25 cellular contexts compared by ENCODE assay signal in the genomic region with DNA sequence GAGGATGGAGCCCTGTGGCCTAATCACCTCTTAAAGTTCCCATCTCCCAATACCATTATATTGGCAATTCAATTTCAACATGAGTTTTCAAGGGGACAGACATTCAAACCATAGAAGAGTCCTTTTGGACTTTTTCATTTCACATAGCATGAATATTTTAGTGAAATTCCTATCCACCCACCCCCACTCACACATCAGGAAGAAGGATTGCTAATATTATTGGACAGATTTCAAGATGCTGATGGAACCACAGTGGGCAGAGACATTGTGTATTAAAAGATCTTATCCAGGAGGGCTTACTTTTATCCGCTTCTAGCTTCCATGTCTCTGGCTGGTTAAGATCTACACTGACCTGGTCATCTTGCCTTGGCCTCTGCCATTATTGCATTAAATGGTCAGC.
"Had no signal": no experiment of that assay in that cellular context is flagged by ENCODE, and none has a peak within 500 bp of the region (broad histone marks: within the 10 kb centered on the region; RNA-seq: fewer than 3 reads in every experiment).

No MANE protein-coding gene starts in this region.

- DNase-seq: activated CD4-positive, alpha-beta T cell treated with anti-CD3 and anti-CD28 coated beads for 4 hours; activated CD8-positive, alpha-beta memory T cell treated with anti-CD3 and anti-CD28 coated beads, Interleukin-2, amount 50 U/mL, for 4 hours; activated CD8-positive, alpha-beta T cell treated with anti-CD3 and anti-CD28 coated beads for 36 hours; activated naive CD4-positive, alpha-beta T cell treated with anti-CD3 and anti-CD28 coated beads, Interleukin-2, amount 50 U/mL, for 16 hours; activated naive CD8-positive, alpha-beta T cell treated with anti-CD3 and anti-CD28 coated beads, Interleukin-2, amount 10 ng/mL, durations not matched to agents 7 days and 5 days; adrenal gland; aorta; Karpas-422; MM.1S; NCI-H1105; NCI-H1436; NCI-H187; NCI-H2081; NCI-H446; NCI-H524; PC-3; SHP77; SW 1271 had no signal

- H3K27me3 Mint-ChIP-seq: activated CD8-positive, alpha-beta T cell treated with anti-CD3 and anti-CD28 coated beads for 36 hours; activated naive CD8-positive, alpha-beta T cell treated with anti-CD3 and anti-CD28 coated beads, Interleukin-2, amount 10 ng/mL, durations not matched to agents 7 days and 5 days; brain; central memory CD8-positive, alpha-beta T cell had no signal

- H3K4me1 ChIP-seq: adrenal gland, SJSA1 had no signal

- H3K9me3 Mint-ChIP-seq: activated CD8-positive, alpha-beta T cell treated with anti-CD3 and anti-CD28 coated beads for 36 hours; central memory CD8-positive, alpha-beta T cell had no signal

- H3K36me3 Mint-ChIP-seq: brain had no signal

- H3K4me3 Mint-ChIP-seq: activated CD8-positive, alpha-beta T cell treated with anti-CD3 and anti-CD28 coated beads for 36 hours; activated naive CD8-positive, alpha-beta T cell treated with anti-CD3 and anti-CD28 coated beads, Interleukin-2, amount 10 ng/mL, durations not matched to agents 7 days and 5 days; brain; central memory CD8-positive, alpha-beta T cell; T-helper 1 cell treated with Interleukin-12 subunit alpha and Interleukin-12 subunit beta and Interleukin-4 antibody, amounts not matched to agents 30 μg/mL and 1 μg/mL, for 36 hours had no signal

- H3K27ac Mint-ChIP-seq: activated CD8-positive, alpha-beta T cell treated with anti-CD3 and anti-CD28 coated beads for 36 hours; brain; T-helper 1 cell treated with Interleukin-12 subunit alpha and Interleukin-12 subunit beta and Interleukin-4 antibody, amounts not matched to agents 30 μg/mL and 1 μg/mL, for 36 hours had no signal

- H3K9me3 ChIP-seq: adrenal gland had no signal

- ATAC-seq: activated CD4-positive, CD25-positive, alpha-beta regulatory T cell treated with anti-CD3 and anti-CD28 coated beads, Interleukin-2, amount 50 U/mL, for 24 hours; activated CD8-positive, alpha-beta T cell treated with anti-CD3 and anti-CD28 coated beads for 36 hours; PC-3; SK-N-SH treated with all-trans-retinoic acid at 6 μM for 48 hours had no signal

- H3K27ac ChIP-seq: adrenal gland, SJSA1 had no signal

- H3K4me1 Mint-ChIP-seq: brain; central memory CD8-positive, alpha-beta T cell had no signal

- H3K27me3 ChIP-seq: adrenal gland, SJSA1 had no signal

- H3K4me3 ChIP-seq: adrenal gland, SJSA1 had no signal

- H3K36me3 ChIP-seq: adrenal gland, SJSA1 had no signal

- FAIRE-seq: RCC 7860 had no signal
